30 cellular contexts compared by ENCODE assay signal in genomic region chr19:47168065-47168464, GRCh38.
"Had no signal": no experiment of that assay in that cellular context is flagged by ENCODE, and none has a peak within 500 bp of the region (broad histone marks: within the 10 kb centered on the region; RNA-seq: fewer than 3 reads in every experiment).

No MANE protein-coding gene starts in this region.

- H3K27ac Mint-ChIP-seq: activated CD4-positive, alpha-beta T cell treated with anti-CD3 and anti-CD28 coated beads for 36 hours; activated naive CD8-positive, alpha-beta T cell; activated T-helper 17 cell treated with anti-CD3 and anti-CD28 coated beads, Interleukin-2, amount 50 U/mL, for 72 hours; dendritic cell treated with granulocyte-macrophage colony-stimulating factor and Interleukin-4, amounts not matched to agents 40 ng/mL and 50 ng/mL, for 4 days; endodermal cell had no signal

- H3K4me1 ChIP-seq: foreskin keratinocyte, gastrocnemius medialis, heart left ventricle had no signal

- H3K4me1 Mint-ChIP-seq: activated T-helper 17 cell treated with anti-CD3 and anti-CD28 coated beads, Interleukin-2, amount 50 U/mL, for 72 hours; central memory CD8-positive, alpha-beta T cell had no signal

- ATAC-seq: activated CD4-positive, alpha-beta T cell treated with anti-CD3 and anti-CD28 coated beads for 36 hours; activated T-cell treated with anti-CD3 and anti-CD28 coated beads, Interleukin-2, amount 50 U/mL, for 4 hours; activated T-helper 17 cell treated with anti-CD3 and anti-CD28 coated beads, Interleukin-2, amount 50 U/mL, for 72 hours; foreskin keratinocyte; gastrocnemius medialis; heart left ventricle had no signal

- H3K9me3 ChIP-seq: esophagus muscularis mucosa, gastrocnemius medialis, heart left ventricle had no signal

- H3K4me3 ChIP-seq: coronary artery, dorsolateral prefrontal cortex, esophagus muscularis mucosa, gastrocnemius medialis, heart left ventricle had no signal

- H3K27ac ChIP-seq: brain microvascular endothelial cell, coronary artery, esophagus muscularis mucosa, foreskin keratinocyte, gastrocnemius medialis, heart left ventricle had no signal

- H3K9me3 Mint-ChIP-seq: activated T-cell treated with anti-CD3 and anti-CD28 coated beads, Interleukin-2, amount 50 U/mL, for 4 hours; activated T-helper 17 cell treated with anti-CD3 and anti-CD28 coated beads, Interleukin-2, amount 50 U/mL, for 72 hours; central memory CD8-positive, alpha-beta T cell; dendritic cell treated with granulocyte-macrophage colony-stimulating factor and Interleukin-4, amounts not matched to agents 40 ng/mL and 50 ng/mL, for 4 days; endodermal cell had no signal

- H3K4me3 Mint-ChIP-seq: activated CD4-positive, alpha-beta T cell treated with anti-CD3 and anti-CD28 coated beads for 36 hours; activated naive CD8-positive, alpha-beta T cell; activated T-cell treated with anti-CD3 and anti-CD28 coated beads, Interleukin-2, amount 50 U/mL, for 4 hours; activated T-helper 17 cell treated with anti-CD3 and anti-CD28 coated beads, Interleukin-2, amount 50 U/mL, for 72 hours; central memory CD8-positive, alpha-beta T cell; dendritic cell treated with granulocyte-macrophage colony-stimulating factor and Interleukin-4, amounts not matched to agents 40 ng/mL and 50 ng/mL, for 4 days; endodermal cell had no signal

- DNase-seq: activated CD4-positive, alpha-beta T cell treated with anti-CD3 and anti-CD28 coated beads for 36 hours; activated CD4-positive, alpha-beta T cell treated with anti-CD3 and anti-CD28 coated beads, Interleukin-2, amount 50 U/mL, for 1 hour; activated CD4-positive, alpha-beta T cell treated with anti-CD3 and anti-CD28 coated beads, Interleukin-2, amount 50 U/mL, for 48 hours; activated CD4-positive, CD25-positive, alpha-beta regulatory T cell; activated CD4-positive, CD25-positive, alpha-beta regulatory T cell treated with anti-CD3 and anti-CD28 coated beads, Interleukin-2, amount 50 U/mL, for 72 hours; activated CD8-positive, alpha-beta memory T cell treated with anti-CD3 and anti-CD28 coated beads for 24 hours; activated effector memory CD4-positive, alpha-beta T cell treated with Interleukin-2 at 50 U/mL for 16 hours; activated gamma-delta T cell treated with Interleukin-2 at 50 U/mL for 16 hours; activated naive CD4-positive, alpha-beta T cell treated with anti-CD3 and anti-CD28 coated beads, Interleukin-2, amount 50 U/mL, for 16 hours; activated naive CD4-positive, alpha-beta T cell treated with Interleukin-2 at 50 U/mL for 16 hours; activated T-cell treated with anti-CD3 and anti-CD28 coated beads, Interleukin-2, amount 50 U/mL, for 4 hours; amniotic stem cell; anterior cingulate cortex; brain microvascular endothelial cell; dorsolateral prefrontal cortex; effector memory CD4-positive, alpha-beta T cell; endodermal cell; erythroblast; foreskin keratinocyte; gastrocnemius medialis; glutamatergic neuron; heart left ventricle; T-helper 1 cell; T-helper 2 cell had no signal

- H3K27me3 ChIP-seq: brain microvascular endothelial cell, dorsolateral prefrontal cortex, esophagus muscularis mucosa, foreskin keratinocyte, gastrocnemius medialis, heart left ventricle had no signal

- H3K27me3 Mint-ChIP-seq: activated CD4-positive, alpha-beta T cell treated with anti-CD3 and anti-CD28 coated beads for 36 hours; activated naive CD8-positive, alpha-beta T cell; activated T-helper 17 cell treated with anti-CD3 and anti-CD28 coated beads, Interleukin-2, amount 50 U/mL, for 72 hours; central memory CD8-positive, alpha-beta T cell; dendritic cell treated with granulocyte-macrophage colony-stimulating factor and Interleukin-4, amounts not matched to agents 40 ng/mL and 50 ng/mL, for 4 days had no signal
